In the genomic region with DNA sequence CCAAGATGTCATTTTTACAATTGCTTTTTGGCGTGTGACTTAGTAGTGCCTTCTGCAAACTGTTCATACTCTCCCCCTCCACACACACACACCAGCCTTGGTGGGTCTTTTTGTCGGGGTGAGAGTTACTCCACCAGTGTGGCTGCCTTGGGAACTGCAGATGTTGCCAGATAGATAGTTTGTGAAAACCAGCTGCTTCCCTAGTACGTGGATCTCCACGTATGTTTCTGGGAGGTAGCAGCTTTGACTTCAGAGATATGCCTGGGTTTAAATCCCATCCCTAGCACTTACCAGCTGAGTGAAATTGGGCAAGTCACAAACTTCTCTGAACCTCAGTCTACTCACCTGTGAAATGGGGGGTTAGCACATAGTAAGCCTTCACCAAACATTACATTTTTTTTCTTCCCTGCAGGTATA, we compare ENCODE assay signal across 11 cellular contexts.
DNase-seq lines count a peak whose midpoint lies in the region; ATAC-seq, FAIRE-seq and TF ChIP-seq lines count a peak whose summit lies in the region.
"Had no signal": no experiment of that assay in that cellular context is flagged by ENCODE, and none has a peak within 500 bp of the region (broad histone marks: within the 10 kb centered on the region; RNA-seq: fewer than 3 reads in every experiment).

No MANE protein-coding gene starts in this region.

- H3K4me1 Mint-ChIP-seq in astrocyte (ENCODE audit: low read depth, unreplicated experiment), result peaks cover 40% of the 10 kb centered on the region
- peaks cover 24% of the 10 kb centered on the region for H3K4me1 Mint-ChIP-seq in activated CD4-positive, alpha-beta memory T cell treated with anti-CD3 and anti-CD28 coated beads, Interleukin-2, amount 10 ng/mL, durations not matched to agents 7 days and 5 days

- POLR2A ChIA-PET in activated CD4-positive, alpha-beta memory T cell treated with anti-CD3 and anti-CD28 coated beads, Interleukin-2, amount 10 ng/mL, durations not matched to agents 7 days and 5 days (lab: Charles Lee), result interaction anchor here (1.0 kb wide), 1 partner anchor 127 kb away, joined by 3 read pairs; no protein-coding TSS in a partner anchor

- H3K27ac ChIP-seq in astrocyte (ENCODE audit: low read depth, low read length) (peak overlapping the region; percentile 84), heart left ventricle (peak overlapping the region; percentile 61 to 99 (median 86))
- H3K27ac ChIP-seq: C4-2B, WERI-Rb-1 had no signal

- peak overlapping the region; percentile 99 for H3K27ac Mint-ChIP-seq in astrocyte (ENCODE audit: unreplicated experiment)
- no peak overlapping the region for H3K27ac Mint-ChIP-seq in activated CD4-positive, alpha-beta memory T cell treated with anti-CD3 and anti-CD28 coated beads, Interleukin-2, amount 10 ng/mL, durations not matched to agents 7 days and 5 days

- peaks cover 38% of the 10 kb centered on the region for H3K4me1 ChIP-seq in astrocyte (ENCODE audit: insufficient read depth, low read length)
- H3K4me1 ChIP-seq in heart left ventricle, result peaks cover 6 to 75% (median 46%) of the 10 kb centered on the region in 12 donors

- peaks cover 7% of the 10 kb centered on the region for H3K27me3 Mint-ChIP-seq in astrocyte (ENCODE audit: low read depth, unreplicated experiment)
- peaks cover 12% of the 10 kb centered on the region for H3K27me3 Mint-ChIP-seq in activated CD4-positive, alpha-beta memory T cell treated with anti-CD3 and anti-CD28 coated beads, Interleukin-2, amount 10 ng/mL, durations not matched to agents 7 days and 5 days

- intact Hi-C loops in heart left ventricle (cut with DNase I) (loop anchor here in 8 of 10 donors (1.0 to 10.0 kb wide), 7 partner anchors 37 to 150 kb away; a partner anchor contains a TSS), posterior vena cava (cut with DNase I) (loop anchor here (5.0 to 10.0 kb wide), 4 partner anchors 72 to 1932 kb away; a partner anchor contains a TSS)

- no peaks in the 10 kb centered on the region for H3K36me3 ChIP-seq in astrocyte (ENCODE audit: insufficient read depth, low read length)
- no peaks in the 10 kb centered on the region for H3K36me3 ChIP-seq in heart left ventricle
- H3K36me3 ChIP-seq: WERI-Rb-1 had no signal

- peak; percentile 95 for FAIRE-seq in astrocyte (lab: Jason Lieb, UNC)
- FAIRE-seq: GM12878 had no signal

- peak overlapping the region; percentile 32 for H3K9ac ChIP-seq in astrocyte (ENCODE audit: low read length)

- H3K4me3 ChIP-seq in AG10803 (ENCODE audit: low read length), result no peak overlapping the region
- H3K4me3 ChIP-seq in astrocyte (ENCODE audit: insufficient read depth, low read depth, low read length), result no peak overlapping the region
- H3K4me3 ChIP-seq in heart left ventricle, result no peak overlapping the region
- H3K4me3 ChIP-seq: GM12878 had no signal

- DNase-seq in AG10803 (ENCODE audit: low read depth), result no peak
- DNase-seq in astrocyte (ENCODE audit: low read depth), result no peak
- DNase-seq in heart left ventricle, result no peak
- peak; percentile 57 for DNase-seq in posterior vena cava (ENCODE audit: low spot score)
- no peak for DNase-seq in SK-N-DZ (ENCODE audit: low spot score)
- no peak for DNase-seq in amygdala (lab: John Stamatoyannopoulos, UW)
- DNase-seq in activated CD4-positive, alpha-beta memory T cell treated with anti-CD3 and anti-CD28 coated beads, Interleukin-2, amount 10 ng/mL, durations not matched to agents 7 days and 5 days, result no peak
- no peak for DNase-seq in HK-2 (ENCODE audit: unreplicated experiment)

- ATAC-seq in heart left ventricle, result no peak
- ATAC-seq: GM12878 had no signal

- 57 to 64% (median 59%) methylated on average over 4 of the region's 4 CpGs for WGBS in heart left ventricle, 4 donors

- no peak overlapping the region for H2AFZ ChIP-seq in astrocyte (ENCODE audit: low read depth, low read length)

- no peaks in the 10 kb centered on the region for H3K27me3 ChIP-seq in astrocyte (ENCODE audit: insufficient read depth, low read length)
- no peaks in the 10 kb centered on the region for H3K27me3 ChIP-seq in heart left ventricle

- no peaks in the 10 kb centered on the region for H3K36me3 Mint-ChIP-seq in astrocyte (ENCODE audit: low read depth, unreplicated experiment)
- H3K36me3 Mint-ChIP-seq in activated CD4-positive, alpha-beta memory T cell treated with anti-CD3 and anti-CD28 coated beads, Interleukin-2, amount 10 ng/mL, durations not matched to agents 7 days and 5 days (ENCODE audit: low read depth), result peaks cover 2% of the 10 kb centered on the region

- TF ChIP-seq POLR2A in heart left ventricle (IDR thresholded peaks at IDR 0.05), result no peak

- H3K9me3 ChIP-seq in astrocyte (ENCODE audit: insufficient read depth, low read depth, low read length) (no peaks in the 10 kb centered on the region), heart left ventricle (no peaks in the 10 kb centered on the region)

- no peaks in the 10 kb centered on the region for H3K9me3 Mint-ChIP-seq in astrocyte (ENCODE audit: unreplicated experiment)
- H3K9me3 Mint-ChIP-seq in activated CD4-positive, alpha-beta memory T cell treated with anti-CD3 and anti-CD28 coated beads, Interleukin-2, amount 10 ng/mL, durations not matched to agents 7 days and 5 days, result no peaks in the 10 kb centered on the region

- no peaks in the 10 kb centered on the region for H4K20me1 ChIP-seq in astrocyte (ENCODE audit: insufficient read depth, low read length)

- peak overlapping the region; percentile 73 for H3K4me2 ChIP-seq in astrocyte (ENCODE audit: low read length)

- CTCF ChIA-PET in activated CD4-positive, alpha-beta memory T cell treated with anti-CD3 and anti-CD28 coated beads, Interleukin-2, amount 10 ng/mL, durations not matched to agents 7 days and 5 days (lab: Charles Lee), result interaction anchor here (0.5 kb wide), 1 partner anchor 181 kb away, joined by 3 read pairs; no protein-coding TSS in a partner anchor

- no peak overlapping the region for H3K4me3 Mint-ChIP-seq in astrocyte (ENCODE audit: unreplicated experiment)
- H3K4me3 Mint-ChIP-seq in activated CD4-positive, alpha-beta memory T cell treated with anti-CD3 and anti-CD28 coated beads, Interleukin-2, amount 10 ng/mL, durations not matched to agents 7 days and 5 days, result no peak overlapping the region

- TF ChIP-seq CTCF in AG10803 (conservative IDR thresholded peaks at IDR 0.05; ENCODE audit: low read length) (peak; percentile 46), astrocyte (IDR thresholded peaks at IDR 0.05; ENCODE audit: insufficient read depth, low read depth, low read length) (peak; percentile 16), heart left ventricle (IDR thresholded peaks at IDR 0.05) (no peak)

- no peaks in the 10 kb centered on the region for H3K79me2 ChIP-seq in astrocyte (ENCODE audit: insufficient read depth, low read length)

Comparison
In these comparisons a context has a peak if more than half of its experiments do, and no peak if none do; other contexts are left out.
1. CTCF ChIP-seq: peak in AG10803 (single experiment) and astrocyte (single experiment); none in heart left ventricle (0 of 12).